In genomic region chr6:70215460-70215859, GRCh38 we compare ENCODE assay signal across 3 cellular contexts.
"Had no signal": no experiment of that assay in that cellular context is flagged by ENCODE, and none has a peak within 500 bp of the region (broad histone marks: within the 10 kb centered on the region; RNA-seq: fewer than 3 reads in every experiment).

No MANE protein-coding gene starts in this region.

- DNase-seq: GDM1, GF-D8 had no signal

- H3K4me3 ChIP-seq: GM12878 had no signal

- ATAC-seq: GM12878 had no signal
